11 cellular contexts compared by ENCODE assay signal in genomic region chr22:40414306-40414705, GRCh38. TPM values are rescaled to one million over a fixed set of nuclear protein-coding genes. Genes with fewer than 3 reads are reported as not detected.
DNase-seq lines count a peak whose midpoint lies in the region; ATAC-seq, FAIRE-seq and TF ChIP-seq lines count a peak whose summit lies in the region.
"Had no signal": no experiment of that assay in that cellular context is flagged by ENCODE, and none has a peak within 500 bp of the region (broad histone marks: within the 10 kb centered on the region; RNA-seq: fewer than 3 reads in every experiment).

No MANE protein-coding gene starts in this region.

- H3K4me2 ChIP-seq in GM23338: no peak overlapping the region

- no peaks in the 10 kb centered on the region for H3K9me3 ChIP-seq in CD8-positive, alpha-beta memory T cell (ENCODE audit: low read length)
- no peaks in the 10 kb centered on the region for H3K9me3 ChIP-seq in neutrophil
- no peaks in the 10 kb centered on the region for H3K9me3 ChIP-seq in small intestine (ENCODE audit: control insufficient read depth, low read depth)

- H3K9me2 ChIP-seq in GM23338 (ENCODE audit: insufficient read depth): no peaks in the 10 kb centered on the region

- CTCF ChIA-PET in CD8-positive, alpha-beta memory T cell (lab: Charles Lee): no interaction called here

- no peak for FAIRE-seq in small intestine (lab: Jason Lieb, UNC)

- DNase-seq in CD8-positive, alpha-beta memory T cell: no peak
- DNase-seq in NAMALWA (ENCODE audit: low spot score) (peak; percentile 75), chondrocyte (ENCODE audit: low spot score) (no peak), GM23338 (ENCODE audit: low spot score) (no peak), DMS114 treated with DMSO at 0.1 percent for 48 hours (lab: John Stamatoyannopoulos, UW; ENCODE audit: unreplicated experiment) (no peak), small intestine (no peak), putamen (ENCODE audit: low spot score) (no peak)
- DNase-seq: activated CD4-positive, alpha-beta T cell treated with anti-CD3 and anti-CD28 coated beads, Interleukin-2, amount 50 U/mL, for 1 hour; NCI-H2029 had no signal

- H3K9me3 Mint-ChIP-seq in CD8-positive, alpha-beta memory T cell: no peaks in the 10 kb centered on the region
- no peaks in the 10 kb centered on the region for H3K9me3 Mint-ChIP-seq in chondrocyte (ENCODE audit: low read depth)
- peaks cover 2% of the 10 kb centered on the region; the same call in 2 of the 3 replicates for H3K9me3 Mint-ChIP-seq in GM23338

- peaks cover 15% of the 10 kb centered on the region for H3K4me1 ChIP-seq in CD8-positive, alpha-beta memory T cell (ENCODE audit: insufficient read depth, low read length)
- peaks cover 23 to 29% of the 10 kb centered on the region in 2 experiments for H3K4me1 ChIP-seq in neutrophil (ENCODE audit: control insufficient read depth in 1 of 2, insufficient read depth in 1 of 2, low read depth in 1 of 2, low read length in 1 of 2)
- no peaks in the 10 kb centered on the region for H3K4me1 ChIP-seq in GM23338 (ENCODE audit: insufficient read depth)
- H3K4me1 ChIP-seq in small intestine (ENCODE audit: control insufficient read depth in 2 of 2, insufficient read depth in 1 of 2, low read depth in 1 of 2, low read length in 1 of 2): no peaks in the 10 kb centered on the region

- no peak overlapping the region for H3K4me3 ChIP-seq in CD8-positive, alpha-beta memory T cell (ENCODE audit: low read length)
- no peak overlapping the region for H3K4me3 ChIP-seq in neutrophil (ENCODE audit: low read depth in 1 of 2, low read length in 1 of 2)
- H3K4me3 ChIP-seq in GM23338: no peak overlapping the region
- H3K4me3 ChIP-seq in small intestine (ENCODE audit: low read depth in 1 of 2, low read length in 2 of 2): no peak overlapping the region

- H2AFZ ChIP-seq in GM23338: no peak overlapping the region

- H3K36me3 ChIP-seq in CD8-positive, alpha-beta memory T cell (ENCODE audit: insufficient read depth, low read length): peaks cover 22% of the 10 kb centered on the region
- peaks cover 99% of the 10 kb centered on the region for H3K36me3 ChIP-seq in neutrophil
- H3K36me3 ChIP-seq in GM23338 (ENCODE audit: insufficient read depth): peaks cover 7% of the 10 kb centered on the region; the same call in 1 of the 2 replicates
- peaks cover 15 to 25% of the 10 kb centered on the region in 2 donors for H3K36me3 ChIP-seq in small intestine (ENCODE audit: control insufficient read depth in 2 of 2, insufficient read depth in 2 of 2, low read length in 2 of 2)

- POLR2A ChIA-PET in CD8-positive, alpha-beta memory T cell (lab: Charles Lee): no interaction called here

- H3F3A ChIP-seq in GM23338 (replicated peaks; ENCODE audit: low read depth): no peaks in the 10 kb centered on the region

- no peaks in the 10 kb centered on the region for H3K27me3 Mint-ChIP-seq in CD8-positive, alpha-beta memory T cell
- H3K27me3 Mint-ChIP-seq in chondrocyte (ENCODE audit: low read depth) (no peaks in the 10 kb centered on the region), GM23338 (ENCODE audit: insufficient read depth, low read depth, poor library complexity) (peaks cover 6% of the 10 kb centered on the region)

- no peak for ATAC-seq in GM23338
- ATAC-seq: Panc1 had no signal

- 60 to 84% (median 76%) methylated on average over 3 of the region's 3 CpGs for WGBS in small intestine, 3 donors

- no peak overlapping the region for H3K4me3 Mint-ChIP-seq in CD8-positive, alpha-beta memory T cell
- H3K4me3 Mint-ChIP-seq in chondrocyte (ENCODE audit: unreplicated experiment): no peak overlapping the region
- no peak overlapping the region for H3K4me3 Mint-ChIP-seq in GM23338

- peak overlapping the region in 6 of 8 donors; percentile 62 to 94 (median 68) for H3K27ac Mint-ChIP-seq in CD8-positive, alpha-beta memory T cell
- peak overlapping the region; percentile 74 for H3K27ac Mint-ChIP-seq in chondrocyte (ENCODE audit: unreplicated experiment)
- H3K27ac Mint-ChIP-seq in GM23338: no peak overlapping the region; the same call in 1 of the 2 replicates

- no peaks in the 10 kb centered on the region for H3K79me2 ChIP-seq in GM23338 (replicated peaks; ENCODE audit: insufficient read depth)

- no peak overlapping the region for H3K27ac ChIP-seq in CD8-positive, alpha-beta memory T cell (ENCODE audit: low read depth, low read length)
- H3K27ac ChIP-seq in neutrophil: peak overlapping the region; percentile 85
- H3K27ac ChIP-seq in GM23338 (ENCODE audit: low read depth): no peak overlapping the region
- peak overlapping the region in 1 of 2 donors; percentile 11 for H3K27ac ChIP-seq in small intestine (ENCODE audit: low read depth in 1 of 2, low read length in 1 of 2)

- H3K36me3 Mint-ChIP-seq in CD8-positive, alpha-beta memory T cell: peaks cover 0 to 73% (median 7%) of the 10 kb centered on the region in 3 donors
- H3K36me3 Mint-ChIP-seq in chondrocyte (ENCODE audit: low read depth): peaks cover 29% of the 10 kb centered on the region
- peaks cover 11% of the 10 kb centered on the region for H3K36me3 Mint-ChIP-seq in GM23338 (ENCODE audit: low read depth)

- H4K20me1 ChIP-seq in GM23338 (replicated peaks; ENCODE audit: insufficient read depth): 0 out of 2 replicates have a peak, but pooled peaks cover 2% of the 10 kb centered on the region

- H3K4me1 Mint-ChIP-seq in CD8-positive, alpha-beta memory T cell: peaks cover 26 to 35% (median 33%) of the 10 kb centered on the region in 3 donors
- H3K4me1 Mint-ChIP-seq in chondrocyte (ENCODE audit: low read depth) (peaks cover 9% of the 10 kb centered on the region), GM23338 (no peaks in the 10 kb centered on the region)

- TF ChIP-seq CTCF in chondrocyte (IDR thresholded peaks at IDR 0.05) (no peak), neutrophil (IDR thresholded peaks at IDR 0.05) (no peak), GM23338 (conservative IDR thresholded peaks at IDR 0.05; ENCODE audit: low read depth in 2 of 2) (no peak)

- no peaks in the 10 kb centered on the region for H3K27me3 ChIP-seq in CD8-positive, alpha-beta memory T cell (ENCODE audit: insufficient read depth, low read length, poor library complexity, severe bottlenecking)
- H3K27me3 ChIP-seq in neutrophil (no peaks in the 10 kb centered on the region), GM23338 (ENCODE audit: insufficient read depth) (no peaks in the 10 kb centered on the region), small intestine (ENCODE audit: control insufficient read depth in 2 of 2, insufficient read depth in 2 of 2, low read length in 2 of 2) (no peaks in the 10 kb centered on the region)

TF ChIP-seq in GM23338, 12 proteins besides CTCF, POLR2A, EP300 and RAD21 (continues in another document):
- TF ChIP-seq ETS1 (IDR thresholded peaks at IDR 0.05): no peak
- TF ChIP-seq EZH2phosphoT487 (IDR thresholded peaks at IDR 0.05; ENCODE audit: unreplicated experiment): no peak
- TF ChIP-seq POLR2AphosphoS5 (IDR thresholded peaks at IDR 0.05; ENCODE audit: low read depth): no peak
- TF ChIP-seq ZNF114 (CRISPR knock-in tag; IDR thresholded peaks at IDR 0.05): no peak

RNA-seq across cellular contexts. Expression of gene SGSM3, which starts 43.9 kb away (rescaled TPM):
- 10 to 100 TPM; 40.0 to 42.2 TPM for total RNA-seq in CD8-positive, alpha-beta memory T cell
- 50.4 TPM for polyA plus RNA-seq in CD8-positive, alpha-beta memory T cell
- 59.5 to 80.3 TPM (median 66.7 TPM) in 3 replicates for total RNA-seq in chondrocyte
- total RNA-seq in GM23338 (2014; rRNA removed; shearing (Covaris generic)): 80.1 and 82.6 TPM in 2 replicates
- polyA plus RNA-seq in GM23338 (2016; fragmentation: Nextera tagmentation; extraction: Ambion mirVana): 45.9 and 59.3 TPM in 2 replicates
- 10 to 100 TPM; 76.5 to 90.8 (median 85.7) TPM for polyA plus RNA-seq in small intestine
